ENCODE assay signal across 11 cellular contexts in the genomic region with DNA sequence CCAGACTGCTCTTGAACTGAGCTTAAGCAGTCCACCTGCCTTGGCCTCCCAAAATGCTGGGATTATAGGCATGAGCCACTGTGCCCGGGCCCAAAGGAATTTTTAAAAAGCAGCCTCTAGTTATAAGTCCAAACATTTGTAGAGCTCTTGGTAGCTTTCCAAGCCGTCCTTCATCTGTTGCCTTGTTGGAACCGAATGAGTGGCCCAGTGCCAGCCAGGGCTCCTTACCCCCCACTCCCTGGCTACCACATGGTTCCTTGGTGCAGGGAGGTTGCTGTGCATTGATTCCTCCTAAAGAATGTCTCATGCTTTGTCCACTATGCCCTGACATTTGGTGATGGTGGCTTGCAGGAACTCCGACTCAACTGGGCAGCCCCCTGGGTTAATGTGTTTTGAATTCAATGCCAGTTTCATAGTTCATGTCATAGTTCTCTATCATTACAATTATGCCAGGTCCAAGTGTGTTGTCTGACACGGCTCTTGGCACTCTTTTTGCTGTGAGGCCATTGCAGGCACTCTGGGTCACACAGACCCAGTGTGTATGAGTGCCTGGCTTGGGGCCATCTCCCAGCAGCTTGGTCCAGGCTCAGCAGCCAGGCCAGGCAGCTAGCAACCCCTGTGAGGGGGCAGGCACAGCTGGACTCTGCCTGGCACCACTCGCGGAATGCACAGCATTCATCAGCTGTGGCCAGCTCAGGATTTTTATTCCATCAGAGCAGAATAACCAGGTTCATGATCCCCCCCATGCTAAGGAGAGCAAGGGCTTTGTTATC. TPM values are rescaled to one million over a fixed set of nuclear protein-coding genes. Genes with fewer than 3 reads are reported as not detected.
A peak's percentile ranks its signal among the peaks of the same experiment; 100 is the strongest.
DNase-seq lines count a peak whose midpoint lies in the region; ATAC-seq and TF ChIP-seq lines count a peak whose summit lies in the region.
"Had no signal": no experiment of that assay in that cellular context is flagged by ENCODE, and none has a peak within 500 bp of the region (broad histone marks: within the 10 kb centered on the region; RNA-seq: fewer than 3 reads in every experiment).

No MANE protein-coding gene starts in this region.

- H3K9me3 ChIP-seq in mammary epithelial cell (replicated peaks; ENCODE audit: insufficient read depth, low read length) (no peaks in the 10 kb centered on the region), vagina (no peaks in the 10 kb centered on the region)

- no peaks in the 10 kb centered on the region for H3K27me3 Mint-ChIP-seq in MCF 10A (ENCODE audit: insufficient read depth, unreplicated experiment)

- TF ChIP-seq CTCF in MCF 10A (IDR thresholded peaks at IDR 0.05; ENCODE audit: unreplicated experiment) (no peak), mammary epithelial cell (conservative IDR thresholded peaks at IDR 0.05 in 1 of 2, IDR thresholded peaks at IDR 0.05 in 1 of 2; ENCODE audit: extremely low read depth in 1 of 2, insufficient read depth in 1 of 2, low read depth in 1 of 2, low read length in 2 of 2) (no peak), vagina (IDR thresholded peaks at IDR 0.05) (no peak)

- H3K79me2 ChIP-seq in mammary epithelial cell (ENCODE audit: insufficient read depth, low read length): peaks cover 11% of the 10 kb centered on the region

- H3K27me3 ChIP-seq in mammary epithelial cell (ENCODE audit: insufficient read depth, low read length) (no peaks in the 10 kb centered on the region), vagina (no peaks in the 10 kb centered on the region)

- H3K4me1 ChIP-seq in mammary epithelial cell (ENCODE audit: insufficient read depth, low read length) (peaks cover 58% of the 10 kb centered on the region), vagina (peaks cover 64% of the 10 kb centered on the region)

- H3K9me3 Mint-ChIP-seq in MCF 10A (ENCODE audit: unreplicated experiment): no peaks in the 10 kb centered on the region
- H3K9me3 Mint-ChIP-seq: activated T-helper 2 cell treated with anti-CD3 and anti-CD28 coated beads, Interferon-gamma antibody, Interleukin-2, Interleukin-4, amounts not matched to agents 10 μg/mL and 5 μg/mL and 100 μg/mL, durations not matched to agents 14 hours and 24 hours and 36 hours had no signal

- ATAC-seq in GM21390 (IDR thresholded peaks at IDR 0.05; ENCODE audit: unreplicated experiment): no peak
- no peak for ATAC-seq in HG02973 (IDR thresholded peaks at IDR 0.05; ENCODE audit: unreplicated experiment)

- H3K36me3 ChIP-seq in mammary epithelial cell (ENCODE audit: insufficient read depth, low read length) (peaks cover 14% of the 10 kb centered on the region), vagina (peaks cover 0 to 17% of the 10 kb centered on the region in 2 donors)

- H3K9ac ChIP-seq in mammary epithelial cell (ENCODE audit: insufficient read depth, low read length): no peak overlapping the region

- H3K4me3 Mint-ChIP-seq in MCF 10A (ENCODE audit: unreplicated experiment): no peak overlapping the region

- no peak overlapping the region for H3K27ac ChIP-seq in mammary epithelial cell (ENCODE audit: insufficient read depth, low read depth, low read length)
- H3K27ac ChIP-seq in vagina: peak overlapping the region; percentile 73

- peak overlapping the region; percentile 80 for H3K27ac Mint-ChIP-seq in MCF 10A (ENCODE audit: low read depth, unreplicated experiment)

- in situ Hi-C loops in mammary epithelial cell (cut with MboI; ENCODE audit: low sequenced_read_pairs in 2 of 2): no loop called here

- BruUV-seq in MCF 10A (replicated peaks; lab: Mats Ljungman, UMichigan) (no TSS peak), mammary epithelial cell (replicated peaks; lab: Mats Ljungman, UMichigan) (no TSS peak)

- no peaks in the 10 kb centered on the region for H4K20me1 ChIP-seq in mammary epithelial cell (ENCODE audit: insufficient read depth, low read length)

- H3K4me2 ChIP-seq in mammary epithelial cell (ENCODE audit: insufficient read depth, low read depth, low read length): no peak overlapping the region

- no peak for TF ChIP-seq POLR2A in vagina (IDR thresholded peaks at IDR 0.05)

- no peak overlapping the region for H3K4me3 ChIP-seq in mammary epithelial cell (replicated peaks in 1 of 3; ENCODE audit: insufficient read depth in 1 of 3, low read depth in 2 of 3, low read length in 3 of 3)
- no peak overlapping the region for H3K4me3 ChIP-seq in vagina

- H3K36me3 Mint-ChIP-seq in MCF 10A (ENCODE audit: insufficient read depth, unreplicated experiment): peaks cover 60% of the 10 kb centered on the region

- WGBS in mammary epithelial cell (ENCODE audit: low coverage, missing lambda C conversion rate): 54% methylated on average over 4 of the region's 7 CpGs

- dilution Hi-C loops in mammary epithelial cell (cut with HindIII; ENCODE audit: low sequenced_read_pairs): no loop called here

- H2AFZ ChIP-seq in mammary epithelial cell (ENCODE audit: low read depth, low read length): no peak overlapping the region

- DNase-seq in MCF 10A (ENCODE audit: unreplicated experiment) (no peak), mammary epithelial cell (no peak), globus pallidus (ENCODE audit: low spot score) (peak; percentile 98), nucleus accumbens (lab: John Stamatoyannopoulos, UW) (peak in 54 of 56 donors; percentile 40 to 97 (median 85)), vagina (ENCODE audit: extremely low spot score in 2 of 2) (no peak), DMS79 treated with DMSO at 0.1 percent for 48 hours (lab: John Stamatoyannopoulos, UW) (no peak)
- DNase-seq: AML-193, KBM-7 had no signal

- intact Hi-C loops in MCF 10A (cut with micrococcal nuclease): no loop called here
- intact Hi-C loops in mammary epithelial cell (cut with micrococcal nuclease): no loop called here
- intact Hi-C loops in vagina (cut with DNase I): no loop called here

- H3K4me1 Mint-ChIP-seq in MCF 10A (ENCODE audit: insufficient read depth, unreplicated experiment): peaks cover 33% of the 10 kb centered on the region

- CTCF ChIA-PET in MCF 10A (lab: Yijun Ruan, JAX) (interaction anchor here (0.6 to 1.7 kb wide), 7 partner anchors 11 to 189 kb away, joined by 3 to 4 read pairs (median 4); no protein-coding TSS in a partner anchor), mammary epithelial cell (lab: Charles Lee; ENCODE audit: low non-redundant PET) (interaction anchor here (0.7 kb wide), 1 partner anchor 337 kb away, joined by 6 read pairs; no protein-coding TSS in a partner anchor)

- POLR2A ChIA-PET in MCF 10A (lab: Yijun Ruan, JAX): interaction anchor here (0.7 to 8.5 kb wide), 4 partner anchors 14 to 43 kb away, joined by 3 to 189 read pairs (median 3); a partner anchor contains a TSS

RNA-seq across cellular contexts. Expression of a gene that starts 13.3 kb away (rescaled TPM):
- 164 and 165 TPM in 2 replicates for total RNA-seq in MCF 10A (2022)
- 100 to 1,000 TPM; 247 to 249 TPM for total RNA-seq in mammary epithelial cell
- 129 TPM for polyA plus RNA-seq in mammary epithelial cell
- polyA minus RNA-seq in mammary epithelial cell: 299 TPM
- total RNA-seq in vagina: 112 TPM

RNA-seq across cellular contexts. Expression of a gene that starts 43.5 kb away (rescaled TPM):
- total RNA-seq in MCF 10A (2022) (395 and 505 TPM in 2 replicates), mammary epithelial cell (100 to 1,000 TPM; 350 to 368 TPM), vagina (338 TPM)
- polyA plus RNA-seq in mammary epithelial cell: 693 TPM
- polyA minus RNA-seq in mammary epithelial cell: 476 TPM

RNA-seq across cellular contexts. Expression of a gene that starts 48.6 kb away (rescaled TPM):
- 26.0 and 26.7 TPM in 2 replicates for total RNA-seq in MCF 10A (2022)
- total RNA-seq in mammary epithelial cell: 10 to 100 TPM; 20.3 to 20.5 TPM
- 22.3 TPM for polyA plus RNA-seq in mammary epithelial cell
- 21.3 TPM for polyA minus RNA-seq in mammary epithelial cell
- 56.7 TPM for total RNA-seq in vagina

Comparison
In these comparisons a context has a peak if more than half of its experiments do, and no peak if none do; other contexts are left out.
1. DNase-seq: peak in globus pallidus (single experiment) and nucleus accumbens (54 of 56); none in MCF 10A (single experiment), mammary epithelial cell (single experiment), vagina (0 of 2) and DMS79 treated with DMSO at 0.1 percent for 48 hours (single experiment).